Comparison of ENCODE assay signal across 19 cellular contexts in genomic region chr21:21195417-21195816, GRCh38.
DNase-seq lines count a peak whose midpoint lies in the region; ATAC-seq, FAIRE-seq and TF ChIP-seq lines count a peak whose summit lies in the region.
"Had no signal": no experiment of that assay in that cellular context is flagged by ENCODE, and none has a peak within 500 bp of the region (broad histone marks: within the 10 kb centered on the region; RNA-seq: fewer than 3 reads in every experiment).

No MANE protein-coding gene starts in this region.

- H3F3A ChIP-seq in GM23248 (ENCODE audit: insufficient read depth) = peaks cover 5% of the 10 kb centered on the region

- no peaks in the 10 kb centered on the region for H3K79me1 ChIP-seq in IMR-90 (ENCODE audit: low read depth in 1 of 2, low read length in 2 of 2)

- no TSS peak for BruUV-seq in IMR-90 (replicated peaks; lab: Mats Ljungman, UMichigan)
- no TSS peak for BruUV-seq in K562 (replicated peaks; lab: Mats Ljungman, UMichigan)

- H3K4me3 ChIP-seq in GM23248 (no peak overlapping the region), IMR-90 (ENCODE audit: insufficient read depth, low read depth, low read length) (no peak overlapping the region), K562 (no peak overlapping the region), colonic mucosa (no peak overlapping the region)
- H3K4me3 ChIP-seq: BLaER1 treated with 17β-estradiol and CSF1 and Interleukin-3, amounts not matched to agents 10 nM and 100 nM; GM23338 had no signal

- intact Hi-C loops in IMR-90 (cut with micrococcal nuclease) (no loop called here), K562 (cut with micrococcal nuclease) (no loop called here), colonic mucosa (cut with DNase I) (no loop called here)

- H2BK15ac ChIP-seq in IMR-90 (ENCODE audit: low read depth, low read length) = no peak overlapping the region

- no peaks in the 10 kb centered on the region for H3K27me3 ChIP-seq in GM23248 (replicated peaks; ENCODE audit: insufficient read depth)
- H3K27me3 ChIP-seq in IMR-90 (ENCODE audit: control insufficient read depth, insufficient read depth, low read length) = no peaks in the 10 kb centered on the region
- no peaks in the 10 kb centered on the region for H3K27me3 ChIP-seq in K562 (ENCODE audit: control insufficient read depth in 2 of 2, insufficient read depth in 2 of 2, low read length in 2 of 2)
- H3K27me3 ChIP-seq in colonic mucosa = no peaks in the 10 kb centered on the region
- H3K27me3 ChIP-seq: BLaER1 treated with 17β-estradiol and CSF1 and Interleukin-3, amounts not matched to agents 10 nM and 100 nM had no signal

- H3K9ac ChIP-seq in GM23248 (no peak overlapping the region), IMR-90 (ENCODE audit: low read depth, low read length) (no peak overlapping the region), K562 (ENCODE audit: insufficient read depth in 1 of 2, low read depth in 2 of 2, low read length in 2 of 2) (peak overlapping the region in 1 of 2 experiments; percentile 60; a peak in 1 of 4 replicates), colonic mucosa (ENCODE audit: low read depth in 2 of 2, low read length in 2 of 2) (no peak overlapping the region)
- H3K9ac ChIP-seq: BLaER1 treated with 17β-estradiol and CSF1 and Interleukin-3, amounts not matched to agents 10 nM and 100 nM had no signal

- dilution Hi-C loops in IMR-90 (cut with HindIII; ENCODE audit: low sequenced_read_pairs, unreplicated experiment) = no loop called here

- no peaks in the 10 kb centered on the region for H3K36me3 ChIP-seq in GM23248 (ENCODE audit: low read depth)
- H3K36me3 ChIP-seq in IMR-90 (ENCODE audit: control insufficient read depth, insufficient read depth, low read length) = no peaks in the 10 kb centered on the region
- peaks cover 5% of the 10 kb centered on the region; the same call in 1 of the 3 replicates for H3K36me3 ChIP-seq in K562 (ENCODE audit: control insufficient read depth, insufficient read depth, low read length)
- H3K36me3 ChIP-seq in colonic mucosa = no peaks in the 10 kb centered on the region
- H3K36me3 ChIP-seq: BLaER1 treated with 17β-estradiol and CSF1 and Interleukin-3, amounts not matched to agents 10 nM and 100 nM had no signal

- H3K36me3 Mint-ChIP-seq in osteocyte (ENCODE audit: unreplicated experiment) = peaks cover 4% of the 10 kb centered on the region
- H3K36me3 Mint-ChIP-seq: CD8-positive, alpha-beta T cell had no signal

- H3K4me1 ChIP-seq in GM23248 (ENCODE audit: insufficient read depth) = peaks cover 19% of the 10 kb centered on the region
- H3K4me1 ChIP-seq in IMR-90 (ENCODE audit: control insufficient read depth, insufficient read depth, low read length) = peaks cover 4% of the 10 kb centered on the region
- H3K4me1 ChIP-seq in K562 (replicated peaks in 1 of 2; ENCODE audit: control insufficient read depth in 2 of 2, insufficient read depth in 2 of 2, low read length in 2 of 2) = peaks cover 26 to 52% of the 10 kb centered on the region in 2 experiments
- no peaks in the 10 kb centered on the region for H3K4me1 ChIP-seq in colonic mucosa

- no peak overlapping the region for H2AK9ac ChIP-seq in IMR-90 (replicated peaks; ENCODE audit: low read depth, low read length, poor library complexity)

- no peak overlapping the region for H3K4me2 ChIP-seq in GM23248 (ENCODE audit: unreplicated experiment)
- H3K4me2 ChIP-seq in IMR-90 (ENCODE audit: low read depth, low read length) = no peak overlapping the region
- no peak overlapping the region for H3K4me2 ChIP-seq in K562 (ENCODE audit: insufficient read depth, low read length)
- H3K4me2 ChIP-seq: BLaER1 treated with 17β-estradiol and CSF1 and Interleukin-3, amounts not matched to agents 10 nM and 100 nM; GM23338 had no signal

- WGBS in GM23248 (ENCODE audit: low coverage in 1 of 2, low lambda C conversion rate in 2 of 2, missing lambda C conversion rate in 2 of 2), 2 experiments = 96 to 100% methylated on average over 1 of the region's 1 CpG
- no CpG with 5 or more reads among the region's 1 CpG for WGBS in IMR-90 (ENCODE audit: extremely low coverage in 2 of 2, insufficient read length in 1 of 2), 2 experiments
- 78% methylated on average over 1 of the region's 1 CpG for WGBS in K562 (ENCODE audit: insufficient coverage, low coverage, missing lambda C conversion rate)

- H3K4ac ChIP-seq in IMR-90 (ENCODE audit: low read depth, low read length) = no peak overlapping the region

- H3K9me3 Mint-ChIP-seq in osteocyte (ENCODE audit: unreplicated experiment) = no peaks in the 10 kb centered on the region
- H3K9me3 Mint-ChIP-seq: CD8-positive, alpha-beta T cell; GM23338; HFFc6 had no signal

- no peaks in the 10 kb centered on the region for H3K9me3 ChIP-seq in GM23248 (ENCODE audit: low read depth)
- H3K9me3 ChIP-seq in IMR-90 (ENCODE audit: control insufficient read depth, insufficient read depth, low read length) = no peaks in the 10 kb centered on the region
- no peaks in the 10 kb centered on the region for H3K9me3 ChIP-seq in K562 (replicated peaks; ENCODE audit: control insufficient read depth, insufficient read depth, low read depth, low read length)
- no peaks in the 10 kb centered on the region for H3K9me3 ChIP-seq in colonic mucosa
- H3K9me3 ChIP-seq: BLaER1 treated with 17β-estradiol and CSF1 and Interleukin-3, amounts not matched to agents 10 nM and 100 nM had no signal

- H2AK5ac ChIP-seq in IMR-90 (ENCODE audit: low read depth, low read length) = no peak overlapping the region

- H2BK120ac ChIP-seq in IMR-90 (ENCODE audit: low read depth, low read length) = peak overlapping the region; percentile 32; the same call in 1 of the 2 replicates

- no peak overlapping the region for H3K4me3 Mint-ChIP-seq in osteocyte (ENCODE audit: unreplicated experiment)
- H3K4me3 Mint-ChIP-seq: B cell; CD8-positive, alpha-beta T cell; GM23338; HFFc6 had no signal

- no peak for DNase-seq in GM23248
- no peak for DNase-seq in IMR-90
- no peak for DNase-seq in K562 (ENCODE audit: extremely low read depth in 1 of 4, low spot score in 3 of 4)
- no peak for DNase-seq in osteocyte (ENCODE audit: extremely low spot score, unreplicated experiment)
- DNase-seq in colonic mucosa = no peak
- DNase-seq: Calu3; CD8-positive, alpha-beta T cell; DMS79 treated with DMSO at 0.1 percent for 48 hours; GF-D8; H7; HFFc6 had no signal

- H3K23ac ChIP-seq in IMR-90 (ENCODE audit: low read depth, low read length) = no peak overlapping the region

- no peak overlapping the region; the same call in 1 of the 2 replicates for H2BK20ac ChIP-seq in IMR-90 (ENCODE audit: low read depth, low read length)

- H2BK5ac ChIP-seq in IMR-90 (ENCODE audit: low read depth, low read length, poor library complexity, severe bottlenecking) = peak overlapping the region; percentile 56

- H4K5ac ChIP-seq in IMR-90 (ENCODE audit: low read depth, low read length) = no peak overlapping the region

- 0 out of 2 replicates have a peak overlapping the region, but pooled peaks have one; percentile 68 for H3K14ac ChIP-seq in IMR-90 (replicated peaks; ENCODE audit: low read depth, low read length)

- POLR2A ChIA-PET in IMR-90 (lab: Charles Lee; ENCODE audit: unreplicated experiment) = no interaction called here
- POLR2A ChIA-PET in K562 (lab: Yijun Ruan, JAX) = no interaction called here

- TF ChIP-seq RAD21 in IMR-90 (IDR thresholded peaks at IDR 0.05; ENCODE audit: low read length) (no peak), K562 (CRISPR knock-in tag; conservative IDR thresholded peaks at IDR 0.05 in 1 of 2, IDR thresholded peaks at IDR 0.05 in 1 of 2) (no peak)

- H2AFZ ChIP-seq in GM23248 (0 out of 2 replicates have a peak overlapping the region, but pooled peaks have one; percentile 21), IMR-90 (replicated peaks; ENCODE audit: low read length, poor library complexity) (no peak overlapping the region), K562 (ENCODE audit: low read depth, low read length) (no peak overlapping the region)
- H2AFZ ChIP-seq: GM23338 had no signal

- H4K20me1 ChIP-seq in GM23248 (ENCODE audit: insufficient read depth) = no peaks in the 10 kb centered on the region
- H4K20me1 ChIP-seq in IMR-90 (ENCODE audit: insufficient read depth, low read length) = no peaks in the 10 kb centered on the region
- H4K20me1 ChIP-seq in K562 (replicated peaks; ENCODE audit: control insufficient read depth, insufficient read depth, low read length) = no peaks in the 10 kb centered on the region
- H4K20me1 ChIP-seq: BLaER1 treated with 17β-estradiol and CSF1 and Interleukin-3, amounts not matched to agents 10 nM and 100 nM had no signal

- in situ Hi-C loops in GM23248 (cut with MboI) (no loop called here), IMR-90 (cut with MboI; ENCODE audit: low sequenced_read_pairs) (no loop called here), K562 (cut with MboI) (no loop called here)

- peak overlapping the region; percentile 56 for H3K27ac Mint-ChIP-seq in osteocyte (ENCODE audit: unreplicated experiment)
- H3K27ac Mint-ChIP-seq: B cell; CD8-positive, alpha-beta T cell; GM23338; HFFc6 had no signal

- ATAC-seq in IMR-90 (ENCODE audit: low read depth) = no peak
- ATAC-seq in K562 = no peak
- ATAC-seq in GM18873 (IDR thresholded peaks at IDR 0.05; ENCODE audit: low FRiP score, unreplicated experiment) = no peak
- no peak for ATAC-seq in GM18498 (IDR thresholded peaks at IDR 0.05; ENCODE audit: unreplicated experiment)
- ATAC-seq: CD8-positive, alpha-beta T cell; GM23338; HCT116 had no signal

- FAIRE-seq in K562 (lab: Jason Lieb, UNC) = no peak
- FAIRE-seq: GM19239 had no signal

- TF ChIP-seq EP300 in K562 (IDR thresholded peaks at IDR 0.05; ENCODE audit: low read length) = no peak

- H3K27me3 Mint-ChIP-seq in osteocyte (ENCODE audit: unreplicated experiment) = no peaks in the 10 kb centered on the region
- H3K27me3 Mint-ChIP-seq: B cell had no signal

- H3K27ac ChIP-seq in GM23248 = no peak overlapping the region
- H3K27ac ChIP-seq in IMR-90 (ENCODE audit: insufficient read depth, low read length) = peak overlapping the region; percentile 38; the same call in 1 of the 2 replicates
- H3K27ac ChIP-seq in K562 (ENCODE audit: extremely low read depth, low read depth, low read length) = peak overlapping the region; percentile 90; the same call in 2 of the 3 replicates
- no peak overlapping the region for H3K27ac ChIP-seq in colonic mucosa
- H3K27ac ChIP-seq: BLaER1 treated with 17β-estradiol and CSF1 and Interleukin-3, amounts not matched to agents 10 nM and 100 nM; HL-60 had no signal

- H3K18ac ChIP-seq in IMR-90 (ENCODE audit: low read depth, low read length) = no peak overlapping the region; the same call in 1 of the 2 replicates

- no peak overlapping the region for H3K56ac ChIP-seq in IMR-90 (ENCODE audit: extremely low read depth, insufficient read depth, low read length)

- CTCF ChIA-PET in IMR-90 (lab: Yijun Ruan, JAX) (no interaction called here), K562 (lab: Yijun Ruan, JAX; ENCODE audit: low intra/inter-chr PET ratio) (interaction anchor here (0.6 kb wide), 1 partner anchor 191 kb away, joined by 3 read pairs; no protein-coding TSS in a partner anchor)

- no peak for TF ChIP-seq CTCF in IMR-90 (conservative IDR thresholded peaks at IDR 0.05; ENCODE audit: low read depth, low read length)
- no peak for TF ChIP-seq CTCF in K562 (IDR thresholded peaks at IDR 0.05 in 2 of 3, conservative IDR thresholded peaks at IDR 0.05 in 1 of 3; ENCODE audit: insufficient read depth in 2 of 3, low read depth in 1 of 3, low read length in 3 of 3)
- TF ChIP-seq CTCF in osteocyte (IDR thresholded peaks at IDR 0.05) = no peak
- TF ChIP-seq CTCF in colonic mucosa (IDR thresholded peaks at IDR 0.05) = no peak

- no peak overlapping the region for H4K8ac ChIP-seq in IMR-90 (ENCODE audit: low read depth in 2 of 2, low read length in 2 of 2)

- no peak overlapping the region; the same call in 1 of the 2 replicates for H4K91ac ChIP-seq in IMR-90 (ENCODE audit: insufficient read depth, low read depth, low read length)

- H3K9me2 ChIP-seq in GM23248 (ENCODE audit: insufficient read depth) = no peaks in the 10 kb centered on the region

- H3K79me2 ChIP-seq in GM23248 (ENCODE audit: insufficient read depth) = no peaks in the 10 kb centered on the region
- H3K79me2 ChIP-seq in K562 (ENCODE audit: control insufficient read depth, insufficient read depth, low read length) = peaks cover 98% of the 10 kb centered on the region

- H3K9me1 ChIP-seq in IMR-90 (ENCODE audit: insufficient read depth, low read length) = no peaks in the 10 kb centered on the region
- no peaks in the 10 kb centered on the region for H3K9me1 ChIP-seq in K562 (ENCODE audit: control insufficient read depth, insufficient read depth, low read length)

- no peak for TF ChIP-seq POLR2A in IMR-90 (IDR thresholded peaks at IDR 0.05; ENCODE audit: low read depth, low read length)
- no peak for TF ChIP-seq POLR2A in K562 (conservative IDR thresholded peaks at IDR 0.05)

- peaks cover 48% of the 10 kb centered on the region for H3K4me1 Mint-ChIP-seq in osteocyte (ENCODE audit: unreplicated experiment)
- H3K4me1 Mint-ChIP-seq: B cell, GM23338 had no signal

Comparison
In these comparisons a context has a peak if more than half of its experiments do, and no peak if none do; other contexts are left out.
1. H3K27ac ChIP-seq: peak in IMR-90 (single experiment) and K562 (single experiment); none in GM23248 (single experiment) and colonic mucosa (single experiment).